ENCODE assay signal across 19 cellular contexts in the genomic region with DNA sequence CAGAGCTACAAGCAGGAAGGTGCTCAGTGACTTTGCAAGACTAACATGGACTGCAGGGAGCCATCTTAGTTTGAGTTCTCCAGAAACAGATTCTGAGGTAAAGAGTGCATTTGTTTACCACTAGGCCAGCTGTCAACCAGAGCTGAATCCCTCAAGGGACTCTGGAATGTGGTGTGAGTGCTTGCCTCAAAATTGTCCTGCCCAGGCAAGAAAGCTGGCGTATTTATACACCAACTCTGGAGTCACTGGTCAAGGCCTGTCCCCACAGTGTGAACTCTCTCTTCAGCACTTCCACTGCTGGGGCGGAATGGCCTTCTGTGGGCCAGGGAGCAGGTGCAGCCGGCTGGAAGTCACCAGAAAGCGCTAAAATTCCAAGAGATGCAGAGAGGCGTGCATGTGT.
DNase-seq lines count a peak whose midpoint lies in the region; ATAC-seq and TF ChIP-seq lines count a peak whose summit lies in the region.
"Had no signal": no experiment of that assay in that cellular context is flagged by ENCODE, and none has a peak within 500 bp of the region (broad histone marks: within the 10 kb centered on the region; RNA-seq: fewer than 3 reads in every experiment).

No MANE protein-coding gene starts in this region.

- no peaks in the 10 kb centered on the region for H3K79me1 ChIP-seq in neuronal stem cell (ENCODE audit: low read depth, low read length)

- 0 out of 2 replicates have a peak overlapping the region, but pooled peaks have one; percentile 33 for H3K27ac Mint-ChIP-seq in WTC11
- H3K27ac Mint-ChIP-seq: B cell; CD4-positive, CD25-positive, alpha-beta regulatory T cell; CD8-positive, alpha-beta T cell; HFFc6 had no signal

- peaks cover 0 to 2% of the 10 kb centered on the region in 2 donors for H3K9me3 ChIP-seq in neuronal stem cell (replicated peaks in 1 of 2; ENCODE audit: control insufficient read depth in 2 of 2, insufficient read depth in 1 of 2, low read depth in 1 of 2, low read length in 2 of 2)
- H3K9me3 ChIP-seq: Caco-2, HAP-1 had no signal

- H3K27me3 Mint-ChIP-seq in WTC11 (ENCODE audit: low read depth), result peaks cover 19% of the 10 kb centered on the region

- no peak overlapping the region for H3K23ac ChIP-seq in neuronal stem cell (ENCODE audit: low read depth, low read length, poor library complexity)

- no CpG with 5 or more reads among the region's 5 CpGs for WGBS in neuronal stem cell (ENCODE audit: extremely low coverage in 2 of 2, insufficient read length in 2 of 2, insufficient replicate concordance in 1 of 2), 2 donors

- no peak overlapping the region for H2BK5ac ChIP-seq in neuronal stem cell (ENCODE audit: low read length)

- CTCF ChIA-PET in WTC11 (lab: Charles Lee), result no interaction called here

- TF ChIP-seq CTCF in WTC11 (IDR thresholded peaks at IDR 0.05), result no peak

- peak; percentile 28 for DNase-seq in DMS 273 (lab: John Stamatoyannopoulos, UW; ENCODE audit: unreplicated experiment)
- DNase-seq in DMS 273 treated with DMSO at 0.1 percent for 48 hours (lab: John Stamatoyannopoulos, UW), result no peak
- DNase-seq in WTC11 (ENCODE audit: low spot score), result no peak
- no peak for DNase-seq in neuronal stem cell (ENCODE audit: low spot score)
- DNase-seq in MV-4-11 (lab: John Stamatoyannopoulos, UW), result no peak
- DNase-seq: Caco-2; CD4-positive, CD25-positive, alpha-beta regulatory T cell; CD8-positive, alpha-beta T cell; DMS53; DMS79 treated with DMSO at 0.1 percent for 48 hours; GF-D8; GOT3; HFFc6 had no signal

- H3K4me3 ChIP-seq in neuronal stem cell (ENCODE audit: low read length in 2 of 2), result no peak overlapping the region
- H3K4me3 ChIP-seq: BLaER1, HAP-1 had no signal

- no peaks in the 10 kb centered on the region; the same call in 1 of the 2 replicates for H3K36me3 Mint-ChIP-seq in WTC11
- H3K36me3 Mint-ChIP-seq: CD4-positive, CD25-positive, alpha-beta regulatory T cell; CD8-positive, alpha-beta T cell had no signal

- no peak overlapping the region for H2BK15ac ChIP-seq in neuronal stem cell (ENCODE audit: low read length)

- no peak overlapping the region for H2AFZ ChIP-seq in neuronal stem cell (ENCODE audit: low read length)

- no peak overlapping the region for H3K27ac ChIP-seq in neuronal stem cell (replicated peaks; ENCODE audit: low read length)
- H3K27ac ChIP-seq: 22Rv1, BLaER1, C4-2B had no signal

- H3K9me3 Mint-ChIP-seq in WTC11, result peaks cover 18% of the 10 kb centered on the region
- H3K9me3 Mint-ChIP-seq: CD8-positive, alpha-beta T cell; HFFc6 had no signal

- no peak overlapping the region for H3K14ac ChIP-seq in neuronal stem cell (ENCODE audit: low read length)

- POLR2A ChIA-PET in WTC11 (lab: Charles Lee), result no interaction called here

- no peak overlapping the region for H3K9ac ChIP-seq in neuronal stem cell (ENCODE audit: low read depth, low read length, poor library complexity)
- H3K9ac ChIP-seq: BLaER1 had no signal

- H2BK12ac ChIP-seq in neuronal stem cell (ENCODE audit: low read length), result no peak overlapping the region

- no peak overlapping the region for H3K4me2 ChIP-seq in neuronal stem cell (ENCODE audit: insufficient read depth, low read length, poor library complexity, severe bottlenecking)
- H3K4me2 ChIP-seq: BLaER1 had no signal

- peaks cover 0 to 53% (median 0%) of the 10 kb centered on the region in 3 experiments for H3K27me3 ChIP-seq in neuronal stem cell (ENCODE audit: control insufficient read depth in 3 of 3, insufficient read depth in 3 of 3, low read depth in 1 of 3, low read length in 3 of 3)
- H3K27me3 ChIP-seq: BLaER1 had no signal

- no peak overlapping the region for H2BK120ac ChIP-seq in neuronal stem cell (ENCODE audit: low read depth, low read length)

- peak overlapping the region; percentile 9 for H4K91ac ChIP-seq in neuronal stem cell (ENCODE audit: low read depth, low read length, poor library complexity)

- no peak overlapping the region for H3K4ac ChIP-seq in neuronal stem cell (ENCODE audit: low read length)

- no peak overlapping the region for H3K4me3 Mint-ChIP-seq in WTC11
- H3K4me3 Mint-ChIP-seq: B cell; CD4-positive, CD25-positive, alpha-beta regulatory T cell; CD8-positive, alpha-beta T cell; HFFc6 had no signal

- no peak overlapping the region for H2AK5ac ChIP-seq in neuronal stem cell (ENCODE audit: low read depth, low read length)

- no peaks in the 10 kb centered on the region for H3K36me3 ChIP-seq in neuronal stem cell (replicated peaks in 1 of 2; ENCODE audit: control insufficient read depth in 2 of 2, insufficient read depth in 2 of 2, low read length in 2 of 2)
- H3K36me3 ChIP-seq: BLaER1, HAP-1 had no signal

- H4K8ac ChIP-seq in neuronal stem cell (ENCODE audit: low read depth, low read length), result no peak overlapping the region

- peaks cover 24% of the 10 kb centered on the region for H3K4me1 Mint-ChIP-seq in WTC11
- H3K4me1 Mint-ChIP-seq: B cell; CD4-positive, CD25-positive, alpha-beta regulatory T cell had no signal

- ATAC-seq in WTC11 (no peak), HG03280 (IDR thresholded peaks at IDR 0.05; ENCODE audit: unreplicated experiment) (no peak)
- ATAC-seq: CD8-positive, alpha-beta T cell had no signal

- no peaks in the 10 kb centered on the region for H3K4me1 ChIP-seq in neuronal stem cell (ENCODE audit: control insufficient read depth in 2 of 2, insufficient read depth in 1 of 2, low read depth in 1 of 2, low read length in 2 of 2)
- H3K4me1 ChIP-seq: BLaER1, Caco-2 had no signal

- H3K18ac ChIP-seq in neuronal stem cell (ENCODE audit: low read length), result no peak overlapping the region

TF ChIP-seq in WTC11, 78 proteins besides CTCF, POLR2A, EP300 and RAD21 (continues in another document):
- TF ChIP-seq HMGA2 (CRISPR knock-in tag; IDR thresholded peaks at IDR 0.05) (no peak), ZNF219 (CRISPR knock-in tag; IDR thresholded peaks at IDR 0.05; ENCODE audit: borderline replicate concordance) (no peak), SOX15 (CRISPR knock-in tag; IDR thresholded peaks at IDR 0.05) (no peak), ZNF263 (CRISPR knock-in tag; IDR thresholded peaks at IDR 0.05; ENCODE audit: low read depth) (no peak), FOXP4 (CRISPR knock-in tag; IDR thresholded peaks at IDR 0.05) (no peak), TP53 (CRISPR knock-in tag; IDR thresholded peaks at IDR 0.05) (no peak), STAT6 (CRISPR knock-in tag; conservative IDR thresholded peaks at IDR 0.05; ENCODE audit: low read depth) (no peak), MYBL2 (CRISPR knock-in tag; IDR thresholded peaks at IDR 0.05) (no peak), ZNF121 (CRISPR knock-in tag; IDR thresholded peaks at IDR 0.05) (no peak), PRRX2 (CRISPR knock-in tag; IDR thresholded peaks at IDR 0.05) (no peak)
- TF ChIP-seq, protein P1, sequence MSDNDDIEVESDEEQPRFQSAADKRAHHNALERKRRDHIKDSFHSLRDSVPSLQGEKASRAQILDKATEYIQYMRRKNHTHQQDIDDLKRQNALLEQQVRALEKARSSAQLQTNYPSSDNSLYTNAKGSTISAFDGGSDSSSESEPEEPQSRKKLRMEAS (CRISPR knock-in tag; IDR thresholded peaks at IDR 0.05), result no peak
- TF ChIP-seq, protein P2, sequence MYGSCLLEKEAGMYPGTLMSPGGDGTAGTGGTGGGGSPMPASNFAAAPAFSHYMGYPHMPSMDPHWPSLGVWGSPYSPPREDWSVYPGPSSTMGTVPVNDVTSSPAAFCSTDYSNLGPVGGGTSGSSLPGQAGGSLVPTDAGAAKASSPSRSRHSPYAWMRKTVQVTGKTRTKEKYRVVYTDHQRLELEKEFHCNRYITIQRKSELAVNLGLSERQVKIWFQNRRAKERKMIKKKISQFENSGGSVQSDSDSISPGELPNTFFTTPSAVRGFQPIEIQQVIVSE (CRISPR knock-in tag; IDR thresholded peaks at IDR 0.05; ENCODE audit: borderline replicate concordance), result no peak
- TF ChIP-seq, protein P3, sequence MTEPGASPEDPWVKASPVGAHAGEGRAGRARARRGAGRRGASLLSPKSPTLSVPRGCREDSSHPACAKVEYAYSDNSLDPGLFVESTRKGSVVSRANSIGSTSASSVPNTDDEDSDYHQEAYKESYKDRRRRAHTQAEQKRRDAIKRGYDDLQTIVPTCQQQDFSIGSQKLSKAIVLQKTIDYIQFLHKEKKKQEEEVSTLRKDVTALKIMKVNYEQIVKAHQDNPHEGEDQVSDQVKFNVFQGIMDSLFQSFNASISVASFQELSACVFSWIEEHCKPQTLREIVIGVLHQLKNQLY (CRISPR knock-in tag; IDR thresholded peaks at IDR 0.05), result no peak
